8 cellular contexts compared by ENCODE assay signal in genomic region chr16:9090960-9091866, GRCh38. TPM values are rescaled to one million over a fixed set of nuclear protein-coding genes. Genes with fewer than 3 reads are reported as not detected.
A peak's percentile ranks its signal among the peaks of the same experiment; 100 is the strongest.
DNase-seq lines count a peak whose midpoint lies in the region; ATAC-seq and TF ChIP-seq lines count a peak whose summit lies in the region.

Gene HAPSTR1, plus strand, starts transcription at chr16:9091644. Its CDS starts 401 bp downstream, at chr16:9092045.

- H3K27me3 Mint-ChIP-seq in chondrocyte (ENCODE audit: low read depth): no peaks in the 10 kb centered on the region

- peak; percentile 98 for TF ChIP-seq POLR2A in GM19099 (IDR thresholded peaks at IDR 0.05; ENCODE audit: extremely low read depth, insufficient read length, low read depth)

- peaks cover 34% of the 10 kb centered on the region for H3K4me1 Mint-ChIP-seq in chondrocyte (ENCODE audit: low read depth)

- H3K27me3 ChIP-seq in kidney epithelial cell (ENCODE audit: control insufficient read depth, insufficient read depth, low read length): no peaks in the 10 kb centered on the region

- no peak for TF ChIP-seq CTCF in chondrocyte (IDR thresholded peaks at IDR 0.05)
- no peak for TF ChIP-seq CTCF in kidney epithelial cell (IDR thresholded peaks at IDR 0.05; ENCODE audit: insufficient read depth, low read length, poor library complexity, severe bottlenecking)

- H3K4me3 ChIP-seq in kidney epithelial cell (ENCODE audit: low read depth, low read length): peak within 1 kb of the TSS; percentile 65

- H3K4me3 Mint-ChIP-seq in chondrocyte (ENCODE audit: unreplicated experiment): peak within 1 kb of the TSS; percentile 99

- ATAC-seq in HG03432 (IDR thresholded peaks at IDR 0.05; ENCODE audit: unreplicated experiment): peak; percentile 85

- H3K27ac Mint-ChIP-seq in chondrocyte (ENCODE audit: unreplicated experiment): peak within 1 kb of the TSS; percentile 97

- peaks cover 2% of the 10 kb centered on the region for H3K36me3 ChIP-seq in kidney epithelial cell (ENCODE audit: control insufficient read depth, insufficient read depth, low read length)

- DNase-seq in AG20443 (ENCODE audit: low spot score) (peak; percentile 99), NCI-H510A (lab: John Stamatoyannopoulos, UW) (peak; percentile 96), chondrocyte (ENCODE audit: low spot score) (peak; percentile 100), kidney epithelial cell (ENCODE audit: low read depth) (peak; percentile 98)
- DNase-seq in activated CD4-positive, alpha-beta T cell treated with anti-CD3 and anti-CD28 coated beads for 24 hours (ENCODE audit: low read depth in 2 of 2): peak; percentile 97 to 98
- DNase-seq in stimulated activated CD4-positive, alpha-beta T cell treated with anti-CD3 and anti-CD28 coated beads, Interleukin-15, amount 100 ng/mL, for 48 hours (ENCODE audit: low read depth in 2 of 2): peak; percentile 99 to 100

- peaks cover 17% of the 10 kb centered on the region for H3K36me3 Mint-ChIP-seq in chondrocyte (ENCODE audit: low read depth)

- no peaks in the 10 kb centered on the region for H3K9me3 Mint-ChIP-seq in chondrocyte (ENCODE audit: low read depth)

RNA-seq across cellular contexts. Expression of gene HAPSTR1, which starts in this region (rescaled TPM):
- total RNA-seq in chondrocyte: 82.5 to 84.3 TPM (median 83.0 TPM) in 3 replicates
- total RNA-seq in kidney epithelial cell: 75.3 and 78.2 TPM in 2 replicates

Comparison
In these comparisons a context has a peak if more than half of its experiments do, and no peak if none do; other contexts are left out.
1. Peak in every context shown above with its lines: DNase-seq, ATAC-seq and H3K4me3 ChIP-seq.